In genomic region chr21:29888437-29888836, GRCh38 we compare ENCODE assay signal across 28 cellular contexts. TPM values are rescaled to one million over a fixed set of nuclear protein-coding genes. Genes with fewer than 3 reads are reported as not detected.
A peak's percentile ranks its signal among the peaks of the same experiment; 100 is the strongest.
DNase-seq lines count a peak whose midpoint lies in the region; ATAC-seq and TF ChIP-seq lines count a peak whose summit lies in the region.
"Had no signal": no experiment of that assay in that cellular context is flagged by ENCODE, and none has a peak within 500 bp of the region (broad histone marks: within the 10 kb centered on the region; RNA-seq: fewer than 3 reads in every experiment).

No MANE protein-coding gene starts in this region.

- no peak overlapping the region for H3K4me3 ChIP-seq in GM23248
- no peak overlapping the region for H3K4me3 ChIP-seq in choroid plexus epithelial cell (ENCODE audit: low read depth, low read length)
- H3K4me3 ChIP-seq in CD8-positive, alpha-beta T cell (ENCODE audit: low read depth, low read length) = no peak overlapping the region
- H3K4me3 ChIP-seq: hepatocyte, ovary, smooth muscle cell, tibial nerve had no signal

- no peak for TF ChIP-seq CTCF in choroid plexus epithelial cell (conservative IDR thresholded peaks at IDR 0.05; ENCODE audit: low read depth, low read length)
- TF ChIP-seq CTCF in CD8-positive, alpha-beta T cell (IDR thresholded peaks at IDR 0.05) = no peak

- H3K9ac ChIP-seq in GM23248 = no peak overlapping the region

- H3K79me2 ChIP-seq in GM23248 (ENCODE audit: insufficient read depth) = no peaks in the 10 kb centered on the region
- H3K79me2 ChIP-seq: hepatocyte had no signal

- H3K4me2 ChIP-seq in GM23248 (ENCODE audit: unreplicated experiment) = no peak overlapping the region
- H3K4me2 ChIP-seq: hepatocyte, smooth muscle cell had no signal

- H3K4me1 Mint-ChIP-seq in CD8-positive, alpha-beta T cell (ENCODE audit: low read depth) = no peaks in the 10 kb centered on the region
- H3K4me1 Mint-ChIP-seq: activated naive CD8-positive, alpha-beta T cell treated with anti-CD3 and anti-CD28 coated beads for 36 hours; central memory CD8-positive, alpha-beta T cell had no signal

- WGBS in GM23248 (ENCODE audit: low coverage in 1 of 2, low lambda C conversion rate in 2 of 2, missing lambda C conversion rate in 2 of 2), 2 experiments = 0 to 3% methylated on average over 2 of the region's 2 CpGs

- no peak overlapping the region for H3K27ac ChIP-seq in GM23248
- no peak overlapping the region for H3K27ac ChIP-seq in CD8-positive, alpha-beta T cell (ENCODE audit: low read depth, low read length)
- H3K27ac ChIP-seq: hepatocyte, ovary, tibial nerve had no signal

- intact Hi-C loops in CD8-positive, alpha-beta T cell (cut with DNase I, micrococcal nuclease) = no loop called here

- H3K27me3 ChIP-seq in GM23248 (replicated peaks; ENCODE audit: insufficient read depth) = no peaks in the 10 kb centered on the region
- H3K27me3 ChIP-seq in CD8-positive, alpha-beta T cell (ENCODE audit: insufficient read depth, low read length) = no peaks in the 10 kb centered on the region
- H3K27me3 ChIP-seq: hepatocyte, ovary, tibial nerve had no signal

- H3K4me1 ChIP-seq in GM23248 (ENCODE audit: insufficient read depth) = no peaks in the 10 kb centered on the region
- no peaks in the 10 kb centered on the region for H3K4me1 ChIP-seq in CD8-positive, alpha-beta T cell (ENCODE audit: insufficient read depth, low read length)
- H3K4me1 ChIP-seq: Caco-2, tibial nerve had no signal

- no peaks in the 10 kb centered on the region for H3K9me3 Mint-ChIP-seq in CD8-positive, alpha-beta T cell
- H3K9me3 Mint-ChIP-seq: activated naive CD8-positive, alpha-beta T cell treated with anti-CD3 and anti-CD28 coated beads for 36 hours had no signal

- DNase-seq in GM23248 = peak; percentile 1
- peak; percentile 24 for DNase-seq in NOMO-1 treated with dmso at 0.1 percent for 144 hours (lab: John Stamatoyannopoulos, UW; ENCODE audit: unreplicated experiment)
- DNase-seq in choroid plexus epithelial cell (ENCODE audit: low read depth) = peak; percentile 9
- DNase-seq in renal cortical epithelial cell (ENCODE audit: low read depth) = peak; percentile 42
- no peak for DNase-seq in CD8-positive, alpha-beta T cell
- DNase-seq in hepatic stellate cell (ENCODE audit: low spot score) = no peak
- DNase-seq: activated naive CD8-positive, alpha-beta T cell treated with anti-CD3 and anti-CD28 coated beads for 36 hours; activated T-cell treated with anti-CD3 and anti-CD28 coated beads for 4 hours; C1 segment of cervical spinal cord; Caco-2; dermis blood vessel endothelial cell; DMS79 treated with DMSO at 0.1 percent for 48 hours; KBM-7; left colon; NCI-H187; NCI-H526 treated with DMSO at 0.1 percent for 48 hours; ovary; retina; stimulated activated CD4-positive, alpha-beta T cell treated with anti-CD3 and anti-CD28 coated beads, Interleukin-1b, Interleukin-23, amount 100 ng/mL, for 48 hours; T-helper 2 cell had no signal

- no peaks in the 10 kb centered on the region for H3F3A ChIP-seq in GM23248 (ENCODE audit: insufficient read depth)

- CTCF ChIA-PET in CD8-positive, alpha-beta T cell (lab: Charles Lee) = no interaction called here

- H3K36me3 ChIP-seq in GM23248 (ENCODE audit: low read depth) = no peaks in the 10 kb centered on the region
- no peaks in the 10 kb centered on the region for H3K36me3 ChIP-seq in CD8-positive, alpha-beta T cell (ENCODE audit: insufficient read depth, low read length)
- H3K36me3 ChIP-seq: ovary, tibial nerve had no signal

- POLR2A ChIA-PET in CD8-positive, alpha-beta T cell (lab: Charles Lee) = interaction anchor here (1.3 kb wide), 1 partner anchor 9 kb away, joined by 3 read pairs; no protein-coding TSS in a partner anchor

- ATAC-seq in CD8-positive, alpha-beta T cell = no peak
- ATAC-seq in HG02981 (IDR thresholded peaks at IDR 0.05; ENCODE audit: unreplicated experiment) = no peak
- ATAC-seq: left colon, SK-N-SH treated with all-trans-retinoic acid at 6 μM for 48 hours had no signal

- H2AFZ ChIP-seq in GM23248 = no peak overlapping the region
- H2AFZ ChIP-seq: hepatocyte had no signal

- H3K27ac Mint-ChIP-seq in CD8-positive, alpha-beta T cell = no peak overlapping the region
- H3K27ac Mint-ChIP-seq: activated naive CD8-positive, alpha-beta T cell treated with anti-CD3 and anti-CD28 coated beads for 36 hours had no signal

- H3K27me3 Mint-ChIP-seq in CD8-positive, alpha-beta T cell (ENCODE audit: low read depth) = peaks cover 2% of the 10 kb centered on the region
- H3K27me3 Mint-ChIP-seq: central memory CD8-positive, alpha-beta T cell had no signal

- no peaks in the 10 kb centered on the region for H3K9me3 ChIP-seq in GM23248 (ENCODE audit: low read depth)
- no peaks in the 10 kb centered on the region for H3K9me3 ChIP-seq in CD8-positive, alpha-beta T cell (ENCODE audit: low read length)
- H3K9me3 ChIP-seq: Caco-2, ovary, tibial nerve had no signal

- no peaks in the 10 kb centered on the region for H4K20me1 ChIP-seq in GM23248 (ENCODE audit: insufficient read depth)

- in situ Hi-C loops in GM23248 (cut with MboI) = no loop called here

- no peak overlapping the region for H3K4me3 Mint-ChIP-seq in CD8-positive, alpha-beta T cell
- H3K4me3 Mint-ChIP-seq: activated naive CD8-positive, alpha-beta T cell treated with anti-CD3 and anti-CD28 coated beads for 36 hours; central memory CD8-positive, alpha-beta T cell had no signal

- H3K9me2 ChIP-seq in GM23248 (ENCODE audit: insufficient read depth) = no peaks in the 10 kb centered on the region

- H3K36me3 Mint-ChIP-seq in CD8-positive, alpha-beta T cell = no peaks in the 10 kb centered on the region
- H3K36me3 Mint-ChIP-seq: activated naive CD8-positive, alpha-beta T cell treated with anti-CD3 and anti-CD28 coated beads for 36 hours had no signal

RNA-seq across cellular contexts. Expression of gene GRIK1, which starts 51.4 kb away (rescaled TPM):
- total RNA-seq in GM23248 (2014; rRNA removed; shearing (Covaris generic)) = not detected in 2 replicates
- polyA plus RNA-seq in GM23248 (2016; fragmentation: Nextera tagmentation; extraction: Ambion mirVana) = not detected in 2 replicates
- total RNA-seq in renal cortical epithelial cell = not detected in 2 replicates
- total RNA-seq in CD8-positive, alpha-beta T cell = not detected
- total RNA-seq: activated naive CD8-positive, alpha-beta T cell treated with anti-CD3 and anti-CD28 coated beads for 36 hours; astrocyte; Caco-2 had no signal
- polyA plus RNA-seq: AG04450, smooth muscle cell had no signal

Comparison
In these comparisons a context has a peak if more than half of its experiments do, and no peak if none do; other contexts are left out.
1. DNase-seq: peak in GM23248 (single experiment), NOMO-1 treated with dmso at 0.1 percent for 144 hours (single experiment), choroid plexus epithelial cell (single experiment) and renal cortical epithelial cell (single experiment); none in CD8-positive, alpha-beta T cell (0 of 7) and hepatic stellate cell (single experiment).